Comparison of ENCODE assay signal across 12 cellular contexts in the genomic region with DNA sequence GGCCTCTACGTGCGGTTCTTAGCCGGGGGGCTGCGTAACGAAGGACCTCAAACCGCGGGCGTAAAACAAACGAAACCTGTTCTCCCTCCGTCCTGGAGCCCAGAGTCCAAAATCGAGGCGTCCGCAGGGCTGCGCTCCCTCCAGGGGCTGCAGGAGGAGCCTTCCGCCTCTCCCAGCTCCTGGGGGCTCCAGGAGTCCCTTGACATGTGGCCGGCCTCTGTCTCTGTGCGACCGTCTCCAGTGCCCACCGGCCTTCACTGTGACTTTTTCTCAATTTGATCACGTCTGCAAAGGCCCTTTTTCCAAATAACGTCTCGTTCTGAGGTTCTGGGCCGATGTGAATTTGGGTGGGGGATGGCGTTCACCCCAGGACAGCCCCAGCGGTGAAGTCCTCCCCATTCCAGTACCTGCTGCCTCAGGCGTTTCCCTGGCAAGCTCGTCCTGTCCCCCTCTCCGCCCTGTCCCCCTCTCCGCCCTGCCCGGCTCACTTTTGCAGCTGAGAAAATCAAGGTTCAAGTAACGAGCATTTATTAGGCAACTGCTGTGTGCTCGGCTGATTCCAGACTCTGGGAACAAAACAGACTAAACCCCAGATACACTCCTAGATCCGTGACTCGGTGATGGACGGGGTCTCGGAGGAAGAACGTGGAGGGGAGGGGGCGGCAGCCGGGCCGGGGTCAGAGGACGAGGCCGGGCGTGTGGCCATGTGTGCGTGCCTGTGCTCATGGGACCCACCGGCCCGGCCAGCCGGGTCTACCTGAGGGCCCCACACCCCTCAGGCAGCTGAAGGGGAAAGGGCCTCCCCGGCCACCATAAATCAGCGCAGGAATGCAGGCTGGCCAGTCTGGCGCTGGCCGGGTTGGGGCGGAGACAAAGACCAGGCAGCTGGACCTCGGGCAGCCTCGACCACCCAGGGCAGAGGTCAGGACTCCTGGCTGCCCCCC. TPM values are rescaled to one million over a fixed set of nuclear protein-coding genes. Genes with fewer than 3 reads are reported as not detected.
DNase-seq lines count a peak whose midpoint lies in the region; ATAC-seq and TF ChIP-seq lines count a peak whose summit lies in the region.
"Had no signal": no experiment of that assay in that cellular context is flagged by ENCODE, and none has a peak within 500 bp of the region (broad histone marks: within the 10 kb centered on the region; RNA-seq: fewer than 3 reads in every experiment).

No MANE protein-coding gene starts in this region.

- H3K9me3 Mint-ChIP-seq in endodermal cell = no peaks in the 10 kb centered on the region
- H3K9me3 Mint-ChIP-seq: CD4-positive, alpha-beta T cell had no signal

- peaks cover 10% of the 10 kb centered on the region; the same call in 1 of the 2 replicates for H3K36me3 ChIP-seq in HUES64 (ENCODE audit: insufficient read depth, low read length)
- peaks cover 24% of the 10 kb centered on the region for H3K36me3 ChIP-seq in endodermal cell (ENCODE audit: control insufficient read depth, insufficient read depth, low read length)
- H3K36me3 ChIP-seq: left ventricle myocardium inferior had no signal

- H3K27me3 ChIP-seq in HUES64 (ENCODE audit: insufficient read depth, low read length) (no peaks in the 10 kb centered on the region), endodermal cell (ENCODE audit: control insufficient read depth, insufficient read depth, low read length, poor library complexity, severe bottlenecking) (no peaks in the 10 kb centered on the region)
- H3K27me3 ChIP-seq: neutrophil had no signal

- 80% methylated on average over 54 of the region's 54 CpGs for WGBS in HUES64
- WGBS in endodermal cell (ENCODE audit: insufficient coverage in 1 of 2, insufficient read length in 1 of 2), 2 experiments = 89 to 91% methylated on average over 29 to 54 of the region's 54 CpGs

- H3K4me3 Mint-ChIP-seq in endodermal cell = no peak overlapping the region
- H3K4me3 Mint-ChIP-seq: CD4-positive, alpha-beta T cell had no signal

- H3K4me3 ChIP-seq in HUES64 (ENCODE audit: low read length) (no peak overlapping the region), endodermal cell (ENCODE audit: low read length) (no peak overlapping the region)
- H3K4me3 ChIP-seq: left ventricle myocardium inferior had no signal

- H3K4me1 ChIP-seq in HUES64 (ENCODE audit: insufficient read depth, low read length) (peaks cover 21% of the 10 kb centered on the region; the same call in 1 of the 2 replicates), endodermal cell (ENCODE audit: control insufficient read depth, insufficient read depth, low read length) (peaks cover 6% of the 10 kb centered on the region)

- H3K27ac Mint-ChIP-seq in endodermal cell = peak overlapping the region; percentile 85
- H3K27ac Mint-ChIP-seq: CD4-positive, alpha-beta T cell had no signal

- H3K9ac ChIP-seq in HUES64 (ENCODE audit: low read depth, low read length) = peak overlapping the region; percentile 63
- H3K9ac ChIP-seq in endodermal cell (ENCODE audit: extremely low read depth, low read length, poor library complexity, severe bottlenecking) = no peak overlapping the region

- H3K9me3 ChIP-seq in HUES64 (ENCODE audit: insufficient read depth, low read depth, low read length) (no peaks in the 10 kb centered on the region), endodermal cell (ENCODE audit: control insufficient read depth, low read length) (no peaks in the 10 kb centered on the region)
- H3K9me3 ChIP-seq: left ventricle myocardium inferior, neutrophil had no signal

- no peak for TF ChIP-seq CTCF in endodermal cell (conservative IDR thresholded peaks at IDR 0.05)

- ATAC-seq in HG03469 (IDR thresholded peaks at IDR 0.05; ENCODE audit: unreplicated experiment) = no peak

- H3K36me3 Mint-ChIP-seq in endodermal cell (ENCODE audit: low read depth) = peaks cover 23% of the 10 kb centered on the region

- no peak for DNase-seq in endodermal cell
- DNase-seq in retina = peak; percentile 54
- DNase-seq in mucosa of gallbladder (ENCODE audit: low spot score) = no peak
- DNase-seq: CD4-positive, alpha-beta T cell; left ventricle myocardium inferior; NCI-H1048; NCI-H345; T-helper 2 cell had no signal

- H3K27ac ChIP-seq in HUES64 (ENCODE audit: low read depth, low read length) = peak overlapping the region; percentile 66
- H3K27ac ChIP-seq in endodermal cell (ENCODE audit: low read depth, low read length) = peak overlapping the region; percentile 81
- H3K27ac ChIP-seq: left ventricle myocardium inferior, neutrophil had no signal

- H3K4me1 Mint-ChIP-seq in endodermal cell = peaks cover 19% of the 10 kb centered on the region

- H3K27me3 Mint-ChIP-seq in endodermal cell (ENCODE audit: insufficient read depth) = no peaks in the 10 kb centered on the region
- H3K27me3 Mint-ChIP-seq: CD4-positive, alpha-beta T cell had no signal

RNA-seq across cellular contexts. Expression of a gene that starts 28.1 kb away (rescaled TPM):
- polyA plus RNA-seq in HUES64 (2013, experiment 1 of 2) = 64.6 TPM
- polyA plus RNA-seq in HUES64 (2013, experiment 2 of 2) = 57.8 TPM
- total RNA-seq in endodermal cell (10 to 100 TPM; 68.6 to 85.6 TPM), mucosa of gallbladder (52.5 TPM)
- polyA plus RNA-seq in endodermal cell (2013, experiment 1 of 2) = 59.4 TPM
- 62.7 TPM for polyA plus RNA-seq in endodermal cell (2013, experiment 2 of 2)

RNA-seq across cellular contexts. Expression of a gene that starts 30.2 kb away (rescaled TPM):
- 44.2 TPM for polyA plus RNA-seq in HUES64 (2013, experiment 1 of 2)
- 51.5 TPM for polyA plus RNA-seq in HUES64 (2013, experiment 2 of 2)
- total RNA-seq in endodermal cell (100 to 1,000 TPM; 121 to 124 TPM), mucosa of gallbladder (7.0 TPM)
- polyA plus RNA-seq in endodermal cell (2013, experiment 1 of 2) = 40.4 TPM
- polyA plus RNA-seq in endodermal cell (2013, experiment 2 of 2) = 41.7 TPM

RNA-seq across cellular contexts. Expression of a gene that starts 38.9 kb away (rescaled TPM):
- 0.75 TPM for polyA plus RNA-seq in HUES64 (2013, experiment 1 of 2)
- polyA plus RNA-seq in HUES64 (2013, experiment 2 of 2) = 1.3 TPM
- total RNA-seq in endodermal cell = under 1 TPM in 1 of 2 donors, not detected in 1; 0.73 TPM
- polyA plus RNA-seq in endodermal cell (2013, experiment 1 of 2) = 1.3 TPM
- 0.70 TPM for polyA plus RNA-seq in endodermal cell (2013, experiment 2 of 2)
- 0.17 TPM for total RNA-seq in mucosa of gallbladder
- total RNA-seq: HT1080, left ventricle myocardium inferior had no signal

RNA-seq across cellular contexts. Expression of a gene that starts 43.1 kb away (rescaled TPM):
- 44.1 TPM for polyA plus RNA-seq in HUES64 (2013, experiment 1 of 2)
- 48.1 TPM for polyA plus RNA-seq in HUES64 (2013, experiment 2 of 2)
- total RNA-seq in endodermal cell (10 to 100 TPM; 61.1 to 64.7 TPM), mucosa of gallbladder (47.5 TPM)
- polyA plus RNA-seq in endodermal cell (2013, experiment 1 of 2) = 54.6 TPM
- polyA plus RNA-seq in endodermal cell (2013, experiment 2 of 2) = 56.9 TPM

RNA-seq across cellular contexts. Expression of a gene that starts 44.1 kb away (rescaled TPM):
- polyA plus RNA-seq in HUES64 (2013, experiment 1 of 2) = not detected
- 0.19 TPM for polyA plus RNA-seq in HUES64 (2013, experiment 2 of 2)
- total RNA-seq in endodermal cell (1 to 10 TPM; 2.0 TPM), mucosa of gallbladder (0.06 TPM)
- polyA plus RNA-seq in endodermal cell (2013, experiment 1 of 2) = 0.85 TPM
- polyA plus RNA-seq in endodermal cell (2013, experiment 2 of 2) = 0.50 TPM
- total RNA-seq: HT1080, left ventricle myocardium inferior had no signal

Comparison
In these comparisons a context has a peak if more than half of its experiments do, and no peak if none do; other contexts are left out.
1. RNA of a gene that starts 30.2 kb away (total RNA-seq): 121 to 124 TPM in endodermal cell; 7.0 TPM in mucosa of gallbladder (single experiment); every median in the first group is over 10 times any median in the second.